ENCODE assay signal across 1 cellular context in the genomic region with DNA sequence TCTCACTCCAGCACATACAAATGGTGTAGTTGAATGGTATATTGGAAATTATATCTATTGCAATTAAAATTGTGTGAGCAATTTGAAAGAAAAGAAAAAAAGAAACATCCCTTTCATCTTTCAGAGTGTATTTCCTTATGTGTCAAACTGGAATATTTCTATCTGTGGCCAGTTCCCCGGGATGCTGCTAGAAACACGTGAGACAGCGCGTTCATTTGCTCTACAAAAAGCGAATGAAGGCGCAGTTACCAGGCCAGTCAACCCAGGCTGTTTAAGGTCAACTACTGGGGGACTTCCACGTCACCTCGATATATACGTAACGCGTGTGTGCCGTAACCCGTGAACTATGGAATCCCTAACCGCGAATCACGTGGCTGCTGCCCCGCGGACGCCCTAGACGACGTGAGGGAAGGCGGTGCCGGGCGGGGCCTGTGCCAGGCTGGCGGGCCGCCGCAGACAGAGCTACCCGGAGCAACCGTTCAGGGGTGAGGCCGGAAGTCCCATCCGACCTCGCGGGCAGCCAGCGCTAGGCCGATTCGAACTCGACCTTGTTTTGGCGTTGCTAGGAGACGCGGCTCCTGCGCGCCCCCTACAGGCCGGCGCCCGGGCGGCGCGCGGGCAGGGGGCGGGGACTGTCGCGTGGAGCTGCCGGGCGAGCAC.
A peak's percentile ranks its signal among the peaks of the same experiment; 100 is the strongest.
TF ChIP-seq lines count a peak whose summit lies in the region.

No MANE protein-coding gene starts in this region.

TF ChIP-seq in HepG2, 621 proteins besides CTCF, POLR2A, EP300 and RAD21 (continued from another document):
- TF ChIP-seq, protein P1, sequence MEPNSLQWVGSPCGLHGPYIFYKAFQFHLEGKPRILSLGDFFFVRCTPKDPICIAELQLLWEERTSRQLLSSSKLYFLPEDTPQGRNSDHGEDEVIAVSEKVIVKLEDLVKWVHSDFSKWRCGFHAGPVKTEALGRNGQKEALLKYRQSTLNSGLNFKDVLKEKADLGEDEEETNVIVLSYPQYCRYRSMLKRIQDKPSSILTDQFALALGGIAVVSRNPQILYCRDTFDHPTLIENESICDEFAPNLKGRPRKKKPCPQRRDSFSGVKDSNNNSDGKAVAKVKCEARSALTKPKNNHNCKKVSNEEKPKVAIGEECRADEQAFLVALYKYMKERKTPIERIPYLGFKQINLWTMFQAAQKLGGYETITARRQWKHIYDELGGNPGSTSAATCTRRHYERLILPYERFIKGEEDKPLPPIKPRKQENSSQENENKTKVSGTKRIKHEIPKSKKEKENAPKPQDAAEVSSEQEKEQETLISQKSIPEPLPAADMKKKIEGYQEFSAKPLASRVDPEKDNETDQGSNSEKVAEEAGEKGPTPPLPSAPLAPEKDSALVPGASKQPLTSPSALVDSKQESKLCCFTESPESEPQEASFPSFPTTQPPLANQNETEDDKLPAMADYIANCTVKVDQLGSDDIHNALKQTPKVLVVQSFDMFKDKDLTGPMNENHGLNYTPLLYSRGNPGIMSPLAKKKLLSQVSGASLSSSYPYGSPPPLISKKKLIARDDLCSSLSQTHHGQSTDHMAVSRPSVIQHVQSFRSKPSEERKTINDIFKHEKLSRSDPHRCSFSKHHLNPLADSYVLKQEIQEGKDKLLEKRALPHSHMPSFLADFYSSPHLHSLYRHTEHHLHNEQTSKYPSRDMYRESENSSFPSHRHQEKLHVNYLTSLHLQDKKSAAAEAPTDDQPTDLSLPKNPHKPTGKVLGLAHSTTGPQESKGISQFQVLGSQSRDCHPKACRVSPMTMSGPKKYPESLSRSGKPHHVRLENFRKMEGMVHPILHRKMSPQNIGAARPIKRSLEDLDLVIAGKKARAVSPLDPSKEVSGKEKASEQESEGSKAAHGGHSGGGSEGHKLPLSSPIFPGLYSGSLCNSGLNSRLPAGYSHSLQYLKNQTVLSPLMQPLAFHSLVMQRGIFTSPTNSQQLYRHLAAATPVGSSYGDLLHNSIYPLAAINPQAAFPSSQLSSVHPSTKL (CRISPR knock-in tag; IDR thresholded peaks at IDR 0.05), result peak; percentile 19; the same call in 1 of the 2 replicates
- TF ChIP-seq NCOA5 (CRISPR knock-in tag; IDR thresholded peaks at IDR 0.05) (no peak), MED1 (CRISPR knock-in tag; IDR thresholded peaks at IDR 0.05) (peak; percentile 61), NFIB (CRISPR knock-in tag; IDR thresholded peaks at IDR 0.05; ENCODE audit: borderline replicate concordance) (no peak), PHF20 (CRISPR knock-in tag; IDR thresholded peaks at IDR 0.05) (0 out of 2 replicates have a peak, but pooled peaks have one; percentile 25), ADNP (CRISPR knock-in tag; IDR thresholded peaks at IDR 0.05) (peak; percentile 89), SOX5 (CRISPR knock-in tag; IDR thresholded peaks at IDR 0.05; ENCODE audit: borderline replicate concordance) (peak; percentile 36; the same call in 1 of the 2 replicates), NPAS2 (CRISPR knock-in tag; IDR thresholded peaks at IDR 0.05; ENCODE audit: borderline replicate concordance) (no peak), MAZ (IDR thresholded peaks at IDR 0.05; ENCODE audit: borderline replicate concordance, low read depth, low read length) (peak; percentile 85), MAZ (CRISPR knock-in tag; IDR thresholded peaks at IDR 0.05; ENCODE audit: low read depth) (peak; percentile 59; the same call in 1 of the 2 replicates), ZBTB38 (CRISPR knock-in tag; IDR thresholded peaks at IDR 0.05) (peak; percentile 95), CHD2 (IDR thresholded peaks at IDR 0.05; ENCODE audit: low read depth, low read length) (0 out of 2 replicates have a peak, but pooled peaks have one; percentile 17), U2AF1 (optimal IDR thresholded peaks at IDR 0.05; ENCODE audit: low read depth, low read length) (no peak), ZNF570 (CRISPR knock-in tag; IDR thresholded peaks at IDR 0.05; ENCODE audit: borderline replicate concordance) (0 out of 2 replicates have a peak, but pooled peaks have one; percentile 7), EHMT2 (IDR thresholded peaks at IDR 0.05; ENCODE audit: borderline replicate concordance, low read depth, low read length) (peak; percentile 61; the same call in 1 of the 2 replicates), TBX3 (IDR thresholded peaks at IDR 0.05; ENCODE audit: borderline replicate concordance) (no peak), ZNF546 (CRISPR knock-in tag; conservative IDR thresholded peaks at IDR 0.05) (no peak), SP1 (IDR thresholded peaks at IDR 0.05) (no peak), SP1 (CRISPR knock-in tag; IDR thresholded peaks at IDR 0.05) (peak; percentile 68; the same call in 1 of the 2 replicates), ZNF724P (CRISPR knock-in tag; IDR thresholded peaks at IDR 0.05; ENCODE audit: borderline replicate concordance) (no peak)
- TF ChIP-seq, protein P2, sequence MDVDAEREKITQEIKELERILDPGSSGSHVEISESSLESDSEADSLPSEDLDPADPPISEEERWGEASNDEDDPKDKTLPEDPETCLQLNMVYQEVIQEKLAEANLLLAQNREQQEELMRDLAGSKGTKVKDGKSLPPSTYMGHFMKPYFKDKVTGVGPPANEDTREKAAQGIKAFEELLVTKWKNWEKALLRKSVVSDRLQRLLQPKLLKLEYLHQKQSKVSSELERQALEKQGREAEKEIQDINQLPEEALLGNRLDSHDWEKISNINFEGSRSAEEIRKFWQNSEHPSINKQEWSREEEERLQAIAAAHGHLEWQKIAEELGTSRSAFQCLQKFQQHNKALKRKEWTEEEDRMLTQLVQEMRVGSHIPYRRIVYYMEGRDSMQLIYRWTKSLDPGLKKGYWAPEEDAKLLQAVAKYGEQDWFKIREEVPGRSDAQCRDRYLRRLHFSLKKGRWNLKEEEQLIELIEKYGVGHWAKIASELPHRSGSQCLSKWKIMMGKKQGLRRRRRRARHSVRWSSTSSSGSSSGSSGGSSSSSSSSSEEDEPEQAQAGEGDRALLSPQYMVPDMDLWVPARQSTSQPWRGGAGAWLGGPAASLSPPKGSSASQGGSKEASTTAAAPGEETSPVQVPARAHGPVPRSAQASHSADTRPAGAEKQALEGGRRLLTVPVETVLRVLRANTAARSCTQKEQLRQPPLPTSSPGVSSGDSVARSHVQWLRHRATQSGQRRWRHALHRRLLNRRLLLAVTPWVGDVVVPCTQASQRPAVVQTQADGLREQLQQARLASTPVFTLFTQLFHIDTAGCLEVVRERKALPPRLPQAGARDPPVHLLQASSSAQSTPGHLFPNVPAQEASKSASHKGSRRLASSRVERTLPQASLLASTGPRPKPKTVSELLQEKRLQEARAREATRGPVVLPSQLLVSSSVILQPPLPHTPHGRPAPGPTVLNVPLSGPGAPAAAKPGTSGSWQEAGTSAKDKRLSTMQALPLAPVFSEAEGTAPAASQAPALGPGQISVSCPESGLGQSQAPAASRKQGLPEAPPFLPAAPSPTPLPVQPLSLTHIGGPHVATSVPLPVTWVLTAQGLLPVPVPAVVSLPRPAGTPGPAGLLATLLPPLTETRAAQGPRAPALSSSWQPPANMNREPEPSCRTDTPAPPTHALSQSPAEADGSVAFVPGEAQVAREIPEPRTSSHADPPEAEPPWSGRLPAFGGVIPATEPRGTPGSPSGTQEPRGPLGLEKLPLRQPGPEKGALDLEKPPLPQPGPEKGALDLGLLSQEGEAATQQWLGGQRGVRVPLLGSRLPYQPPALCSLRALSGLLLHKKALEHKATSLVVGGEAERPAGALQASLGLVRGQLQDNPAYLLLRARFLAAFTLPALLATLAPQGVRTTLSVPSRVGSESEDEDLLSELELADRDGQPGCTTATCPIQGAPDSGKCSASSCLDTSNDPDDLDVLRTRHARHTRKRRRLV (CRISPR knock-in tag; IDR thresholded peaks at IDR 0.05), result no peak
- TF ChIP-seq, protein P3, sequence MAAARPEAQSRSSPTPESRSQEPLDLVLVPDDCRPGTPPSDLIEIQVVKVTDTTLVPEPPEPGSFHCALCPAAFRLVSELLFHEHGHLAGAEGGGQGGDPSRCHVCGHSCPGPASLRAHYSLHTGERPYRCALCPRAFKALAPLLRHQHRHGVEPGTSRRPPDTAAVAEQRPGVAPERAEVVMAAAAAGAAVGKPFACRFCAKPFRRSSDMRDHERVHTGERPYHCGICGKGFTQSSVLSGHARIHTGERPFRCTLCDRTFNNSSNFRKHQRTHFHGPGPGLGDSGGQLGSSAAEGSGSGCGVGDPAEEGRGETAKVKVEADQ (CRISPR knock-in tag; IDR thresholded peaks at IDR 0.05; ENCODE audit: borderline replicate concordance), result 0 out of 2 replicates have a peak, but pooled peaks have one; percentile 12
- TF ChIP-seq, protein P4, sequence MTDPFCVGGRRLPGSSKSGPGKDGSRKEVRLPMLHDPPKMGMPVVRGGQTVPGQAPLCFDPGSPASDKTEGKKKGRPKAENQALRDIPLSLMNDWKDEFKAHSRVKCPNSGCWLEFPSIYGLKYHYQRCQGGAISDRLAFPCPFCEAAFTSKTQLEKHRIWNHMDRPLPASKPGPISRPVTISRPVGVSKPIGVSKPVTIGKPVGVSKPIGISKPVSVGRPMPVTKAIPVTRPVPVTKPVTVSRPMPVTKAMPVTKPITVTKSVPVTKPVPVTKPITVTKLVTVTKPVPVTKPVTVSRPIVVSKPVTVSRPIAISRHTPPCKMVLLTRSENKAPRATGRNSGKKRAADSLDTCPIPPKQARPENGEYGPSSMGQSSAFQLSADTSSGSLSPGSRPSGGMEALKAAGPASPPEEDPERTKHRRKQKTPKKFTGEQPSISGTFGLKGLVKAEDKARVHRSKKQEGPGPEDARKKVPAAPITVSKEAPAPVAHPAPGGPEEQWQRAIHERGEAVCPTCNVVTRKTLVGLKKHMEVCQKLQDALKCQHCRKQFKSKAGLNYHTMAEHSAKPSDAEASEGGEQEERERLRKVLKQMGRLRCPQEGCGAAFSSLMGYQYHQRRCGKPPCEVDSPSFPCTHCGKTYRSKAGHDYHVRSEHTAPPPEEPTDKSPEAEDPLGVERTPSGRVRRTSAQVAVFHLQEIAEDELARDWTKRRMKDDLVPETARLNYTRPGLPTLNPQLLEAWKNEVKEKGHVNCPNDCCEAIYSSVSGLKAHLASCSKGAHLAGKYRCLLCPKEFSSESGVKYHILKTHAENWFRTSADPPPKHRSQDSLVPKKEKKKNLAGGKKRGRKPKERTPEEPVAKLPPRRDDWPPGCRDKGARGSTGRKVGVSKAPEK (CRISPR knock-in tag; IDR thresholded peaks at IDR 0.05; ENCODE audit: borderline replicate concordance), result no peak
- TF ChIP-seq, protein P5, sequence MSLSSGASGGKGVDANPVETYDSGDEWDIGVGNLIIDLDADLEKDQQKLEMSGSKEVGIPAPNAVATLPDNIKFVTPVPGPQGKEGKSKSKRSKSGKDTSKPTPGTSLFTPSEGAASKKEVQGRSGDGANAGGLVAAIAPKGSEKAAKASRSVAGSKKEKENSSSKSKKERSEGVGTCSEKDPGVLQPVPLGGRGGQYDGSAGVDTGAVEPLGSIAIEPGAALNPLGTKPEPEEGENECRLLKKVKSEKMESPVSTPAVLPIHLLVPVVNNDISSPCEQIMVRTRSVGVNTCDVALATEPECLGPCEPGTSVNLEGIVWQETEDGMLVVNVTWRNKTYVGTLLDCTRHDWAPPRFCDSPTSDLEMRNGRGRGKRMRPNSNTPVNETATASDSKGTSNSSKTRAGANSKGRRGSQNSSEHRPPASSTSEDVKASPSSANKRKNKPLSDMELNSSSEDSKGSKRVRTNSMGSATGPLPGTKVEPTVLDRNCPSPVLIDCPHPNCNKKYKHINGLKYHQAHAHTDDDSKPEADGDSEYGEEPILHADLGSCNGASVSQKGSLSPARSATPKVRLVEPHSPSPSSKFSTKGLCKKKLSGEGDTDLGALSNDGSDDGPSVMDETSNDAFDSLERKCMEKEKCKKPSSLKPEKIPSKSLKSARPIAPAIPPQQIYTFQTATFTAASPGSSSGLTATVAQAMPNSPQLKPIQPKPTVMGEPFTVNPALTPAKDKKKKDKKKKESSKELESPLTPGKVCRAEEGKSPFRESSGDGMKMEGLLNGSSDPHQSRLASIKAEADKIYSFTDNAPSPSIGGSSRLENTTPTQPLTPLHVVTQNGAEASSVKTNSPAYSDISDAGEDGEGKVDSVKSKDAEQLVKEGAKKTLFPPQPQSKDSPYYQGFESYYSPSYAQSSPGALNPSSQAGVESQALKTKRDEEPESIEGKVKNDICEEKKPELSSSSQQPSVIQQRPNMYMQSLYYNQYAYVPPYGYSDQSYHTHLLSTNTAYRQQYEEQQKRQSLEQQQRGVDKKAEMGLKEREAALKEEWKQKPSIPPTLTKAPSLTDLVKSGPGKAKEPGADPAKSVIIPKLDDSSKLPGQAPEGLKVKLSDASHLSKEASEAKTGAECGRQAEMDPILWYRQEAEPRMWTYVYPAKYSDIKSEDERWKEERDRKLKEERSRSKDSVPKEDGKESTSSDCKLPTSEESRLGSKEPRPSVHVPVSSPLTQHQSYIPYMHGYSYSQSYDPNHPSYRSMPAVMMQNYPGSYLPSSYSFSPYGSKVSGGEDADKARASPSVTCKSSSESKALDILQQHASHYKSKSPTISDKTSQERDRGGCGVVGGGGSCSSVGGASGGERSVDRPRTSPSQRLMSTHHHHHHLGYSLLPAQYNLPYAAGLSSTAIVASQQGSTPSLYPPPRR (CRISPR knock-in tag; IDR thresholded peaks at IDR 0.05; ENCODE audit: borderline replicate concordance), result no peak
- TF ChIP-seq, protein P6, sequence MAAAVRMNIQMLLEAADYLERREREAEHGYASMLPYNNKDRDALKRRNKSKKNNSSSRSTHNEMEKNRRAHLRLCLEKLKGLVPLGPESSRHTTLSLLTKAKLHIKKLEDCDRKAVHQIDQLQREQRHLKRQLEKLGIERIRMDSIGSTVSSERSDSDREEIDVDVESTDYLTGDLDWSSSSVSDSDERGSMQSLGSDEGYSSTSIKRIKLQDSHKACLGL (CRISPR knock-in tag; IDR thresholded peaks at IDR 0.05), result 0 out of 2 replicates have a peak, but pooled peaks have one; percentile 17
